Comparison of ENCODE assay signal across 2 cellular contexts in the genomic region with DNA sequence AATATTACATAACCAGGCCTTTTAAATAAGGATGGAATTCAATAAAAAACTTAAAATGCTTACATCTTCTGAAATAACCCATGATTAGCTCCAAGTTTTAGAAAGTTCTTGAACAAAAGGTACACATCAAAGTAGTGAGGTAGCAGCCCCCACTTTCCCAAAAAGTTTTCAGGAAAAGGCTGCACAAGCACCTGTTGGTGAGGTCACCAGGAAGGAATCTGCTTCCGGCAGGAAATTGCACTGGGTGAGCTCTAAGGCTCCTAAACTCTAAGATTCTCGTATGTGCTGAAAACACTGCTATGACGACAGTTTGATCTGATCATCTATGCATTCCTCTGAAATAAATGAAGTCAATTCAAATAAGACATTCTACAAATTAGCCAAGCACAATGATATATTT.
TF ChIP-seq lines count a peak whose summit lies in the region.

No MANE protein-coding gene starts in this region.

TF ChIP-seq in HCT116, 20 proteins besides CTCF, POLR2A, EP300 and RAD21 (continued from another document):
- TF ChIP-seq, protein P1, sequence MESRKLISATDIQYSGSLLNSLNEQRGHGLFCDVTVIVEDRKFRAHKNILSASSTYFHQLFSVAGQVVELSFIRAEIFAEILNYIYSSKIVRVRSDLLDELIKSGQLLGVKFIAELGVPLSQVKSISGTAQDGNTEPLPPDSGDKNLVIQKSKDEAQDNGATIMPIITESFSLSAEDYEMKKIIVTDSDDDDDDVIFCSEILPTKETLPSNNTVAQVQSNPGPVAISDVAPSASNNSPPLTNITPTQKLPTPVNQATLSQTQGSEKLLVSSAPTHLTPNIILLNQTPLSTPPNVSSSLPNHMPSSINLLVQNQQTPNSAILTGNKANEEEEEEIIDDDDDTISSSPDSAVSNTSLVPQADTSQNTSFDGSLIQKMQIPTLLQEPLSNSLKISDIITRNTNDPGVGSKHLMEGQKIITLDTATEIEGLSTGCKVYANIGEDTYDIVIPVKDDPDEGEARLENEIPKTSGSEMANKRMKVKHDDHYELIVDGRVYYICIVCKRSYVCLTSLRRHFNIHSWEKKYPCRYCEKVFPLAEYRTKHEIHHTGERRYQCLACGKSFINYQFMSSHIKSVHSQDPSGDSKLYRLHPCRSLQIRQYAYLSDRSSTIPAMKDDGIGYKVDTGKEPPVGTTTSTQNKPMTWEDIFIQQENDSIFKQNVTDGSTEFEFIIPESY (IDR thresholded peaks at IDR 0.05; ENCODE audit: extremely low read depth, insufficient replicate concordance, low read length): no peak
- TF ChIP-seq, protein P2, sequence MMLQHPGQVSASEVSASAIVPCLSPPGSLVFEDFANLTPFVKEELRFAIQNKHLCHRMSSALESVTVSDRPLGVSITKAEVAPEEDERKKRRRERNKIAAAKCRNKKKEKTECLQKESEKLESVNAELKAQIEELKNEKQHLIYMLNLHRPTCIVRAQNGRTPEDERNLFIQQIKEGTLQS (IDR thresholded peaks at IDR 0.05): peak; percentile 51; the same call in 1 of the 2 replicates
- peak; percentile 47 for TF ChIP-seq FOSL1 (IDR thresholded peaks at IDR 0.05; ENCODE audit: low read depth)
- TF ChIP-seq SP1 (IDR thresholded peaks at IDR 0.05; ENCODE audit: low read depth): peak; percentile 51
- no peak for TF ChIP-seq EGR1 (IDR thresholded peaks at IDR 0.05; ENCODE audit: low read depth)
- TF ChIP-seq ZNF274 (IDR thresholded peaks at IDR 0.05; ENCODE audit: low read depth, low read length): no peak
- peak; percentile 23 for TF ChIP-seq TCF7L2 (IDR thresholded peaks at IDR 0.05; ENCODE audit: borderline replicate concordance, extremely low read depth, insufficient read depth, insufficient read length)
- TF ChIP-seq POLR2AphosphoS5 (IDR thresholded peaks at IDR 0.05; ENCODE audit: low read depth, low read length): peak; percentile 43; the same call in 1 of the 2 replicates
- TF ChIP-seq SRF (IDR thresholded peaks at IDR 0.05; ENCODE audit: low read depth): no peak
- TF ChIP-seq ZFX (IDR thresholded peaks at IDR 0.05): no peak
- no peak for TF ChIP-seq CBX3 (IDR thresholded peaks at IDR 0.05; ENCODE audit: low read depth)
- no peak for TF ChIP-seq CEBPB (IDR thresholded peaks at IDR 0.05; ENCODE audit: low read depth)

TF ChIP-seq in SK-N-SH, 30 proteins besides CTCF, POLR2A, EP300 and RAD21 (continued from another document):
- TF ChIP-seq USF2 (IDR thresholded peaks at IDR 0.05; ENCODE audit: borderline replicate concordance, low read depth, low read length): no peak
- no peak for TF ChIP-seq SIN3A (IDR thresholded peaks at IDR 0.05; ENCODE audit: borderline replicate concordance, low read depth, low read length)
- no peak for TF ChIP-seq GATA2 (CRISPR knock-in tag; IDR thresholded peaks at IDR 0.05)
- TF ChIP-seq NFIC (IDR thresholded peaks at IDR 0.05; ENCODE audit: borderline replicate concordance): no peak
- no peak for TF ChIP-seq TEAD4 (IDR thresholded peaks at IDR 0.05; ENCODE audit: borderline replicate concordance, insufficient read depth)
- no peak for TF ChIP-seq RFX5 (IDR thresholded peaks at IDR 0.05; ENCODE audit: low read length)
- TF ChIP-seq MAX (IDR thresholded peaks at IDR 0.05; ENCODE audit: low read depth): no peak
TF ChIP-seq in SK-N-SH: peak in this region for 0.
